Comparison of ENCODE assay signal across 12 cellular contexts in the genomic region with DNA sequence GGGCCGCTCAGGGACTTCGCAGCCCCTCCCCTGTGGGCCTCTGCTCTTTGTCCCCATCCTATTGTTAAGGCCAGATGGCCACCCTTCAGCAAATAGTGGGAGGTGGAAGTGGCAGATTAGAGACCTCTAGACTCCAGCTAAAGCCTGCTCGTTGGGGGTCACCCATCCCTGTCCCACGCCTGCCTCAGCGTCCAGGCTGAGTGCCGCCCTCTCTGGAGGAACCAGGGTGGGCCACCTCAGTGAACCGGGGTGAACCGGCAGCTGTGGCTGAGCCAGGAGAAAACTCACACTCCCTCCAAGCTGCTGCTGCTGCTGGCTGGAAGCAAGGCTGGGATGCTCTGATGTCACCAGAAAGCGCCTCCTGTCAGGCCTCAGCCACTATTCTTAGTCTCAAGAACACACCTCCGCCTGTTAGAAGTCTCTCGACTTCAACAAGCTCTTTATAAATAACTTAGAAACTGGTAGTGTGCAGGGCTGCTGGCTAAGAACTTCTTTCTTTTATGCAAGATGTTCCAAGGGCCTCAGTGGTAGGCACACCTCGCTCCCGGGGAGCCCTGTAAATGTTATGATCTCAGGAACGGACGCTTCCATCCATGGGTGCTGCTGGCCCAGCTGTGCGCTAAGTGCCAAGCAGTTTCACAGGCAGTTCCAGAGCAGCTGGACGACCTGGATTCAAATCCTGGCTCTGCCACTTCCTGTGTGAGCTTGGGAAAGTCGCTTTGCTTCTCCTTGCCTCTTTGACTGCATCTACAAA. TPM values are rescaled to one million over a fixed set of nuclear protein-coding genes. Genes with fewer than 3 reads are reported as not detected.
A peak's percentile ranks its signal among the peaks of the same experiment; 100 is the strongest.
DNase-seq lines count a peak whose midpoint lies in the region; ATAC-seq and TF ChIP-seq lines count a peak whose summit lies in the region.
"Had no signal": no experiment of that assay in that cellular context is flagged by ENCODE, and none has a peak within 500 bp of the region (broad histone marks: within the 10 kb centered on the region; RNA-seq: fewer than 3 reads in every experiment).

No MANE protein-coding gene starts in this region.

- H3K4me3 Mint-ChIP-seq in CD4-positive, alpha-beta T cell = no peak overlapping the region
- H3K4me3 Mint-ChIP-seq: central memory CD8-positive, alpha-beta T cell; T-helper 2 cell treated with Interferon-gamma antibody and Interleukin-4, amounts not matched to agents 5 μg/mL and 100 μg/mL, for 36 hours had no signal

- H3K9me3 ChIP-seq in Loucy (ENCODE audit: insufficient read depth, low read depth, low read length) = no peaks in the 10 kb centered on the region
- H3K9me3 ChIP-seq in CD4-positive, alpha-beta T cell (ENCODE audit: control insufficient read depth, low read length) = no peaks in the 10 kb centered on the region
- H3K9me3 ChIP-seq: MG63 had no signal

- H3F3A ChIP-seq in Loucy (ENCODE audit: low read depth) = no peaks in the 10 kb centered on the region

- no peak overlapping the region for H3K4me2 ChIP-seq in Loucy (ENCODE audit: low read depth, low read length, poor library complexity, severe bottlenecking)

- H2AFZ ChIP-seq in Loucy (ENCODE audit: low read length) = peak overlapping the region; percentile 59

- no peak for ATAC-seq in GM18505 (IDR thresholded peaks at IDR 0.05; ENCODE audit: unreplicated experiment)
- no peak for ATAC-seq in CD4-positive, alpha-beta T cell (ENCODE audit: poor library complexity)

- no peaks in the 10 kb centered on the region for H3K27me3 Mint-ChIP-seq in CD4-positive, alpha-beta T cell
- H3K27me3 Mint-ChIP-seq: central memory CD8-positive, alpha-beta T cell had no signal

- no peaks in the 10 kb centered on the region for H3K36me3 Mint-ChIP-seq in CD4-positive, alpha-beta T cell (ENCODE audit: low read depth)

- no peaks in the 10 kb centered on the region for H3K9me3 Mint-ChIP-seq in CD4-positive, alpha-beta T cell
- H3K9me3 Mint-ChIP-seq: central memory CD8-positive, alpha-beta T cell; T-helper 2 cell treated with Interferon-gamma antibody and Interleukin-4, amounts not matched to agents 5 μg/mL and 100 μg/mL, for 36 hours had no signal

- no peaks in the 10 kb centered on the region for H3K79me2 ChIP-seq in Loucy (ENCODE audit: insufficient read depth, low read length)

- H3K9ac ChIP-seq in Loucy (ENCODE audit: low read depth, low read length, poor library complexity, severe bottlenecking) = peak overlapping the region; percentile 52

- H3K9me2 ChIP-seq in Loucy (replicated peaks; ENCODE audit: low read depth, low read length) = no peaks in the 10 kb centered on the region

- H3K27ac ChIP-seq in angular gyrus (ENCODE audit: low read depth, low read length) = peak overlapping the region; percentile 16
- no peak overlapping the region for H3K27ac ChIP-seq in CD4-positive, alpha-beta T cell (ENCODE audit: low read depth, low read length)

- CTCF ChIA-PET in CD4-positive, alpha-beta T cell (lab: Charles Lee) = no interaction called here

- no peaks in the 10 kb centered on the region for H3K4me1 Mint-ChIP-seq in CD4-positive, alpha-beta T cell (ENCODE audit: low read depth)
- H3K4me1 Mint-ChIP-seq: central memory CD8-positive, alpha-beta T cell had no signal

- no peaks in the 10 kb centered on the region for H4K20me1 ChIP-seq in Loucy (ENCODE audit: insufficient read depth, low read length, poor library complexity, severe bottlenecking)

- POLR2A ChIA-PET in CD4-positive, alpha-beta T cell (lab: Charles Lee) = no interaction called here

- TF ChIP-seq CTCF in Loucy (conservative IDR thresholded peaks at IDR 0.05; ENCODE audit: low read length) = no peak
- no peak for TF ChIP-seq CTCF in CD4-positive, alpha-beta T cell (IDR thresholded peaks at IDR 0.05)

- intact Hi-C loops in CD4-positive, alpha-beta T cell (cut with DNase I, micrococcal nuclease) = loop anchor here (1.0 to 5.0 kb wide), 3 partner anchors 94 to 417 kb away; no protein-coding TSS in a partner anchor

- DNase-seq in DMS 273 (lab: John Stamatoyannopoulos, UW; ENCODE audit: unreplicated experiment) (peak; percentile 73), iPS-NIHi7 (ENCODE audit: extremely low spot score) (peak; percentile 51), dedifferentiated amniotic fluid mesenchymal stem cell (ENCODE audit: extremely low spot score) (no peak), HPDE6-E6E7 (ENCODE audit: extremely low spot score) (no peak)
- no peak for DNase-seq in CD4-positive, alpha-beta T cell
- DNase-seq: activated gamma-delta T cell, MG63 had no signal

- no peak overlapping the region for H3K4me3 ChIP-seq in Loucy (ENCODE audit: low read length, poor library complexity, severe bottlenecking)
- H3K4me3 ChIP-seq: MG63 had no signal

- H3K36me3 ChIP-seq in Loucy (ENCODE audit: insufficient read depth, low read length) = no peaks in the 10 kb centered on the region
- H3K36me3 ChIP-seq: MG63 had no signal

- no peaks in the 10 kb centered on the region for H3K27me3 ChIP-seq in Loucy (ENCODE audit: insufficient read depth, low read length, poor library complexity, severe bottlenecking)
- no peaks in the 10 kb centered on the region for H3K27me3 ChIP-seq in CD4-positive, alpha-beta T cell (ENCODE audit: control insufficient read depth, insufficient read depth, low read length)
- H3K27me3 ChIP-seq: MG63 had no signal

- no peak overlapping the region for H3K27ac Mint-ChIP-seq in CD4-positive, alpha-beta T cell
- H3K27ac Mint-ChIP-seq: T-helper 2 cell treated with Interferon-gamma antibody and Interleukin-4, amounts not matched to agents 5 μg/mL and 100 μg/mL, for 36 hours had no signal

- H3K4me1 ChIP-seq in Loucy (ENCODE audit: insufficient read depth, low read length, poor library complexity, severe bottlenecking) = peaks cover 16% of the 10 kb centered on the region

- TF ChIP-seq POLR2A in GM18505 (IDR thresholded peaks at IDR 0.05; ENCODE audit: borderline replicate concordance, extremely low read depth, insufficient read depth, insufficient read length) = no peak

RNA-seq across cellular contexts. Expression of a gene that starts 19.8 kb away (rescaled TPM):
- total RNA-seq in CD4-positive, alpha-beta T cell = 1 to 10 TPM; 2.7 to 3.0 TPM

Comparison
In these comparisons a context has a peak if more than half of its experiments do, and no peak if none do; other contexts are left out.
1. DNase-seq: peak in DMS 273 (single experiment) and iPS-NIHi7 (single experiment); none in dedifferentiated amniotic fluid mesenchymal stem cell (single experiment), HPDE6-E6E7 (single experiment) and CD4-positive, alpha-beta T cell (0 of 10).